1 cellular context compared by ENCODE assay signal in genomic region chr4:17576932-17577659, GRCh38.
TF ChIP-seq lines count a peak whose summit lies in the region.

LAP3 (plus strand) TSS chr4:17577198; CDS start chr4:17577466, 268 bp downstream.

TF ChIP-seq in K562, 482 proteins besides CTCF, POLR2A, EP300 and RAD21 (continued from another document and continues in another):
- TF ChIP-seq MBD2 (IDR thresholded peaks at IDR 0.05; ENCODE audit: borderline replicate concordance, low read depth): no peak; the same call in 1 of the 2 replicates
- no peak for TF ChIP-seq ZNF175 (CRISPR knock-in tag; IDR thresholded peaks at IDR 0.05; ENCODE audit: low read depth)
- TF ChIP-seq POLR2G (IDR thresholded peaks at IDR 0.05; ENCODE audit: low read depth, low read length): peak; percentile 99
- no peak for TF ChIP-seq ZSCAN32 (CRISPR knock-in tag; IDR thresholded peaks at IDR 0.05)
- TF ChIP-seq AFF1 (IDR thresholded peaks at IDR 0.05; ENCODE audit: low read depth in 1 of 2, partially characterized antibody in 2 of 2): no peak
- TF ChIP-seq USF2 (CRISPR knock-in tag; IDR thresholded peaks at IDR 0.05): peak; percentile 84
- no peak for TF ChIP-seq POLR3A (IDR thresholded peaks at IDR 0.05; ENCODE audit: borderline replicate concordance, extremely low read depth, insufficient read depth, insufficient read length)
- no peak for TF ChIP-seq HOXB6 (CRISPR knock-in tag; IDR thresholded peaks at IDR 0.05; ENCODE audit: borderline replicate concordance)
- TF ChIP-seq RFX1 (IDR thresholded peaks at IDR 0.05): peak; percentile 73
- TF ChIP-seq SOX6 (IDR thresholded peaks at IDR 0.05): no peak
- peak; percentile 68; the same call in 1 of the 2 replicates for TF ChIP-seq POLR2AphosphoS5 (IDR thresholded peaks at IDR 0.05; ENCODE audit: control insufficient read depth, insufficient read depth, low read depth, low read length)
- TF ChIP-seq HMGN3 (IDR thresholded peaks at IDR 0.05; ENCODE audit: borderline replicate concordance, extremely low read depth, insufficient read length, low read depth, low read length): peak; percentile 71
- no peak for TF ChIP-seq POLR2AphosphoS2 (IDR thresholded peaks at IDR 0.05; ENCODE audit: low read length)
- TF ChIP-seq TCF3 (CRISPR knock-in tag; IDR thresholded peaks at IDR 0.05): no peak
- TF ChIP-seq PHB2 (IDR thresholded peaks at IDR 0.05; ENCODE audit: low read depth): no peak
- no peak for TF ChIP-seq ZNF41 (CRISPR knock-in tag; conservative IDR thresholded peaks at IDR 0.05)
- no peak for TF ChIP-seq ZFP1 (CRISPR knock-in tag; IDR thresholded peaks at IDR 0.05)
- TF ChIP-seq SP1 (CRISPR knock-in tag; IDR thresholded peaks at IDR 0.05): peak; percentile 94
- peak; percentile 89 for TF ChIP-seq KDM5B (IDR thresholded peaks at IDR 0.05; ENCODE audit: insufficient replicate concordance, low read depth, low read length)
- TF ChIP-seq SNIP1 (IDR thresholded peaks at IDR 0.05; ENCODE audit: low read depth): no peak
- TF ChIP-seq ZNF318 (IDR thresholded peaks at IDR 0.05; ENCODE audit: borderline replicate concordance in 1 of 2, low read depth in 1 of 2): no peak
- peak; percentile 78 for TF ChIP-seq SUPT5H (IDR thresholded peaks at IDR 0.05)
- TF ChIP-seq SP2 (IDR thresholded peaks at IDR 0.05; ENCODE audit: extremely low read depth, low read depth, low read length, poor library complexity, severe bottlenecking): no peak
- TF ChIP-seq ZNF121 (CRISPR knock-in tag; conservative IDR thresholded peaks at IDR 0.05): no peak
- TF ChIP-seq DPF2 (IDR thresholded peaks at IDR 0.05): no peak
- no peak for TF ChIP-seq ZNF224 (CRISPR knock-in tag; IDR thresholded peaks at IDR 0.05)
- TF ChIP-seq FOXM1 (IDR thresholded peaks at IDR 0.05; ENCODE audit: low read depth): no peak
- TF ChIP-seq FOXM1 (CRISPR knock-in tag; IDR thresholded peaks at IDR 0.05; ENCODE audit: low read depth): no peak
- TF ChIP-seq ZBTB43 (CRISPR knock-in tag; IDR thresholded peaks at IDR 0.05): 0 out of 2 replicates have a peak, but pooled peaks have one; percentile 62
- no peak for TF ChIP-seq SRF (CRISPR knock-in tag; IDR thresholded peaks at IDR 0.05)
- no peak for TF ChIP-seq ZBTB2 (IDR thresholded peaks at IDR 0.05)
- TF ChIP-seq EGR1 (conservative IDR thresholded peaks at IDR 0.05): peak; percentile 98
- TF ChIP-seq CCAR2 (IDR thresholded peaks at IDR 0.05; ENCODE audit: low read depth, low read length): no peak
- peak; percentile 74 for TF ChIP-seq RB1 (IDR thresholded peaks at IDR 0.05; ENCODE audit: low read depth)
- TF ChIP-seq NFIX (CRISPR knock-in tag; IDR thresholded peaks at IDR 0.05; ENCODE audit: low read depth): no peak
- no peak for TF ChIP-seq DIDO1 (tag; IDR thresholded peaks at IDR 0.05; ENCODE audit: low read depth)
- no peak for TF ChIP-seq ZNF212 (CRISPR knock-in tag; IDR thresholded peaks at IDR 0.05)
- no peak for TF ChIP-seq NR0B1 (IDR thresholded peaks at IDR 0.05; ENCODE audit: partially characterized antibody)
- TF ChIP-seq SMAD1 (IDR thresholded peaks at IDR 0.05; ENCODE audit: low read depth, low read length, partially characterized antibody): no peak
- TF ChIP-seq TOE1 (IDR thresholded peaks at IDR 0.05; ENCODE audit: borderline replicate concordance): no peak
- no peak for TF ChIP-seq TOE1 (CRISPR knock-in tag; IDR thresholded peaks at IDR 0.05; ENCODE audit: borderline replicate concordance, low read depth)
- TF ChIP-seq PREB (CRISPR knock-in tag; IDR thresholded peaks at IDR 0.05): no peak
- no peak for TF ChIP-seq E2F3 (CRISPR knock-in tag; IDR thresholded peaks at IDR 0.05)
- no peak for TF ChIP-seq HEY1 (CRISPR knock-in tag; IDR thresholded peaks at IDR 0.05; ENCODE audit: borderline replicate concordance)
- no peak for TF ChIP-seq MTF1 (CRISPR knock-in tag; IDR thresholded peaks at IDR 0.05; ENCODE audit: borderline replicate concordance)
- peak; percentile 90 for TF ChIP-seq USF1 (CRISPR knock-in tag; IDR thresholded peaks at IDR 0.05)
- TF ChIP-seq ZFP36 (IDR thresholded peaks at IDR 0.05; ENCODE audit: low read depth, low read length, partially characterized antibody): no peak
- no peak for TF ChIP-seq FIP1L1 (IDR thresholded peaks at IDR 0.05; ENCODE audit: low read depth, low read length, poor library complexity, severe bottlenecking)
- no peak for TF ChIP-seq RBM34 (IDR thresholded peaks at IDR 0.05; ENCODE audit: borderline replicate concordance, insufficient read depth, low read length)
- no peak for TF ChIP-seq NFXL1 (CRISPR knock-in tag; IDR thresholded peaks at IDR 0.05)
- no peak for TF ChIP-seq SETDB1 (IDR thresholded peaks at IDR 0.05; ENCODE audit: low read length)
- peak; percentile 39 for TF ChIP-seq C11orf30 (IDR thresholded peaks at IDR 0.05; ENCODE audit: low read depth)
- no peak for TF ChIP-seq ZNF140 (CRISPR knock-in tag; IDR thresholded peaks at IDR 0.05)
